In genomic region chr15:57902155-57902554, GRCh38 we compare ENCODE assay signal across 31 cellular contexts.
"Had no signal": no experiment of that assay in that cellular context is flagged by ENCODE, and none has a peak within 500 bp of the region (broad histone marks: within the 10 kb centered on the region; RNA-seq: fewer than 3 reads in every experiment).

No MANE protein-coding gene starts in this region.

- H3K36me3 Mint-ChIP-seq: activated naive CD4-positive, alpha-beta T cell treated with anti-CD3 and anti-CD28 coated beads, Interleukin-2, amount 10 ng/mL, durations not matched to agents 7 days and 5 days; activated naive CD4-positive, alpha-beta T cell treated with anti-CD3 and anti-CD28 coated beads, Interleukin-2, amount 50 U/mL, for 72 hours; activated naive CD8-positive, alpha-beta T cell treated with anti-CD3 and anti-CD28 coated beads, Interleukin-2, amount 10 ng/mL, durations not matched to agents 7 days and 5 days had no signal

- H3K27ac ChIP-seq: brain microvascular endothelial cell, WERI-Rb-1 had no signal

- DNase-seq: activated B cell treated with CpG ODN at 0.5 μM for 24 hours; activated CD4-positive, alpha-beta memory T cell treated with anti-CD3 and anti-CD28 coated beads, Interleukin-2, amount 10 ng/mL, durations not matched to agents 7 days and 5 days; activated CD4-positive, alpha-beta T cell treated with anti-CD3 and anti-CD28 coated beads for 48 hours; activated CD4-positive, alpha-beta T cell treated with anti-CD3 and anti-CD28 coated beads, Interleukin-2, amount 50 U/mL, for 1 hour; activated CD8-positive, alpha-beta memory T cell treated with anti-CD3 and anti-CD28 coated beads, Interleukin-2, amount 50 U/mL, for 48 hours; activated gamma-delta T cell; activated naive CD4-positive, alpha-beta T cell; activated naive CD4-positive, alpha-beta T cell treated with anti-CD3 and anti-CD28 coated beads, Interleukin-2, amount 10 ng/mL, durations not matched to agents 7 days and 5 days; activated naive CD8-positive, alpha-beta T cell treated with anti-CD3 and anti-CD28 coated beads, Interleukin-2, amount 10 ng/mL, durations not matched to agents 7 days and 5 days; activated T-cell treated with anti-CD3 and anti-CD28 coated beads for 4 hours; activated T-cell treated with anti-CD3 and anti-CD28 coated beads, Interleukin-2, amount 50 U/mL, for 24 hours; activated T-cell treated with anti-CD3 and anti-CD28 coated beads, Interleukin-2, amount 50 U/mL, for 72 hours; anterior cingulate cortex; brain microvascular endothelial cell; caudate nucleus; cortex of kidney; effector CD8-positive, alpha-beta T cell; foreskin fibroblast; head of caudate nucleus; T-helper 1 cell; T-helper 17 cell; T1000; WERI-Rb-1 had no signal

- H3K9me3 Mint-ChIP-seq: activated B cell treated with CpG ODN at 0.5 μM for 24 hours; activated CD4-positive, alpha-beta memory T cell treated with anti-CD3 and anti-CD28 coated beads, Interleukin-2, amount 10 ng/mL, durations not matched to agents 7 days and 5 days; activated naive CD4-positive, alpha-beta T cell treated with anti-CD3 and anti-CD28 coated beads, Interleukin-2, amount 10 ng/mL, durations not matched to agents 7 days and 5 days; activated T-cell treated with anti-CD3 and anti-CD28 coated beads, Interleukin-2, amount 50 U/mL, for 24 hours; T-helper 2 cell treated with Interferon-gamma antibody and Interleukin-4, amounts not matched to agents 5 μg/mL and 100 μg/mL, for 36 hours had no signal

- FAIRE-seq: astrocyte, colon, endometrium, frontal cortex had no signal

- H3K4me1 Mint-ChIP-seq: activated B cell treated with CpG ODN at 0.5 μM for 24 hours; activated CD4-positive, alpha-beta memory T cell treated with anti-CD3 and anti-CD28 coated beads, Interleukin-2, amount 10 ng/mL, durations not matched to agents 7 days and 5 days; activated naive CD4-positive, alpha-beta T cell treated with anti-CD3 and anti-CD28 coated beads, Interleukin-2, amount 10 ng/mL, durations not matched to agents 7 days and 5 days; activated naive CD8-positive, alpha-beta T cell treated with anti-CD3 and anti-CD28 coated beads, Interleukin-2, amount 10 ng/mL, durations not matched to agents 7 days and 5 days; T-helper 17 cell had no signal

- H3K4me3 Mint-ChIP-seq: activated B cell treated with CpG ODN at 0.5 μM for 24 hours; activated CD4-positive, alpha-beta memory T cell treated with anti-CD3 and anti-CD28 coated beads, Interleukin-2, amount 10 ng/mL, durations not matched to agents 7 days and 5 days; activated naive CD4-positive, alpha-beta T cell treated with anti-CD3 and anti-CD28 coated beads, Interleukin-2, amount 10 ng/mL, durations not matched to agents 7 days and 5 days; activated naive CD8-positive, alpha-beta T cell treated with anti-CD3 and anti-CD28 coated beads, Interleukin-2, amount 10 ng/mL, durations not matched to agents 7 days and 5 days; activated T-cell treated with anti-CD3 and anti-CD28 coated beads, Interleukin-2, amount 50 U/mL, for 24 hours; activated T-cell treated with anti-CD3 and anti-CD28 coated beads, Interleukin-2, amount 50 U/mL, for 72 hours; T-helper 17 cell; T-helper 2 cell treated with Interferon-gamma antibody and Interleukin-4, amounts not matched to agents 5 μg/mL and 100 μg/mL, for 36 hours had no signal

- ATAC-seq: activated CD4-positive, CD25-positive, alpha-beta regulatory T cell treated with anti-CD3 and anti-CD28 coated beads, Interleukin-2, amount 50 U/mL, for 24 hours; activated naive CD4-positive, alpha-beta T cell treated with anti-CD3 and anti-CD28 coated beads, Interleukin-2, amount 50 U/mL, for 72 hours; activated T-cell treated with anti-CD3 and anti-CD28 coated beads, Interleukin-2, amount 50 U/mL, for 72 hours; esophagus mucosa; T-helper 17 cell had no signal

- H3K36me3 ChIP-seq: brain microvascular endothelial cell, WERI-Rb-1 had no signal

- H3K27ac Mint-ChIP-seq: activated B cell treated with CpG ODN at 0.5 μM for 24 hours; activated CD4-positive, alpha-beta memory T cell treated with anti-CD3 and anti-CD28 coated beads, Interleukin-2, amount 10 ng/mL, durations not matched to agents 7 days and 5 days; activated naive CD4-positive, alpha-beta T cell treated with anti-CD3 and anti-CD28 coated beads, Interleukin-2, amount 10 ng/mL, durations not matched to agents 7 days and 5 days; activated naive CD4-positive, alpha-beta T cell treated with anti-CD3 and anti-CD28 coated beads, Interleukin-2, amount 50 U/mL, for 72 hours; activated naive CD8-positive, alpha-beta T cell treated with anti-CD3 and anti-CD28 coated beads, Interleukin-2, amount 10 ng/mL, durations not matched to agents 7 days and 5 days; activated T-cell treated with anti-CD3 and anti-CD28 coated beads, Interleukin-2, amount 50 U/mL, for 24 hours; activated T-cell treated with anti-CD3 and anti-CD28 coated beads, Interleukin-2, amount 50 U/mL, for 72 hours; T-helper 17 cell; T-helper 2 cell treated with Interferon-gamma antibody and Interleukin-4, amounts not matched to agents 5 μg/mL and 100 μg/mL, for 36 hours had no signal

- H3K27me3 ChIP-seq: brain microvascular endothelial cell had no signal
